Comparison of ENCODE assay signal across 26 cellular contexts in the genomic region with DNA sequence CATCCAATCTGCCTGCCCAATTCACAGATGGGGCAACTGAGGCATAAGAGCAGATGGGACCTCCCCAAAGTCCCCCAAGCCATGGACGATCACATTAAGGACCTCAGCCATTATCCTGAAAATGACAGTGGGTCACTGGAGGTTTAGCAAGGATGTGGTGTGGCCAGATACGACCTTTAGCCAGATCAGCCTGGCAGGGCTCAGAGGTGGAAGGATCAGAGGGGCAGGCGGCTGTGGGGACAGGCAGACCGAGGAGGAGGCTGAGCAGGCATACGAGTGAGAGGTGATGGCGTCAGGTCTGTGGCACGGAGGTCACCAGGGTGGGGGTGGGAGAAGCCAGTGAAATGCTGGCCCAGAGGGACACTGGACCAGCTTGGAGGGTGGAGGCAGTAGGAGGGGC. TPM values are rescaled to one million over a fixed set of nuclear protein-coding genes. Genes with fewer than 3 reads are reported as not detected.
A peak's percentile ranks its signal among the peaks of the same experiment; 100 is the strongest.
DNase-seq lines count a peak whose midpoint lies in the region; ATAC-seq and TF ChIP-seq lines count a peak whose summit lies in the region.
"Had no signal": no experiment of that assay in that cellular context is flagged by ENCODE, and none has a peak within 500 bp of the region (broad histone marks: within the 10 kb centered on the region; RNA-seq: fewer than 3 reads in every experiment).

No MANE protein-coding gene starts in this region.

- H3K9me3 Mint-ChIP-seq in activated T-cell treated with anti-CD3 and anti-CD28 coated beads, Interleukin-2, amount 50 U/mL, for 24 hours: no peaks in the 10 kb centered on the region
- H3K9me3 Mint-ChIP-seq in activated CD4-positive, alpha-beta memory T cell treated with anti-CD3 and anti-CD28 coated beads for 36 hours: no peaks in the 10 kb centered on the region
- no peaks in the 10 kb centered on the region for H3K9me3 Mint-ChIP-seq in endodermal cell
- no peaks in the 10 kb centered on the region for H3K9me3 Mint-ChIP-seq in stimulated activated memory B cell treated with anti-CD40 and anti-IgM and Interleukin-4, amounts not matched to agents 10 μg/mL and 1 μg/mL and 100 μg/mL, for 72 hours
- H3K9me3 Mint-ChIP-seq: IgD-negative memory B cell, mesothelial cell of epicardium had no signal

- H3K27ac ChIP-seq in endodermal cell (ENCODE audit: low read depth, low read length): no peak overlapping the region
- no peak overlapping the region for H3K27ac ChIP-seq in dorsolateral prefrontal cortex
- H3K27ac ChIP-seq: brain microvascular endothelial cell, C4-2B, coronary artery, neutrophil, uterus had no signal

- intact Hi-C loops in activated CD4-positive, alpha-beta memory T cell treated with anti-CD3 and anti-CD28 coated beads for 36 hours (cut with micrococcal nuclease): loop anchor here (2.0 to 10.0 kb wide), 4 partner anchors 29 to 599 kb away; a partner anchor contains a TSS
- intact Hi-C loops in dorsolateral prefrontal cortex (cut with DNase I): no loop called here

- CTCF ChIA-PET in activated CD4-positive, alpha-beta memory T cell treated with anti-CD3 and anti-CD28 coated beads for 36 hours (lab: Charles Lee): interaction anchor here (1.9 to 9.1 kb wide), 7 partner anchors 15 to 76 kb away, joined by 5 to 91 read pairs (median 18); a partner anchor contains a TSS

- H3K27me3 Mint-ChIP-seq in activated T-cell treated with anti-CD3 and anti-CD28 coated beads, Interleukin-2, amount 50 U/mL, for 24 hours: no peaks in the 10 kb centered on the region
- H3K27me3 Mint-ChIP-seq in activated CD4-positive, alpha-beta memory T cell treated with anti-CD3 and anti-CD28 coated beads for 36 hours: no peaks in the 10 kb centered on the region
- H3K27me3 Mint-ChIP-seq in endodermal cell (ENCODE audit: insufficient read depth): no peaks in the 10 kb centered on the region
- no peaks in the 10 kb centered on the region for H3K27me3 Mint-ChIP-seq in stimulated activated memory B cell treated with anti-CD40 and anti-IgM and Interleukin-4, amounts not matched to agents 10 μg/mL and 1 μg/mL and 100 μg/mL, for 72 hours

- TF ChIP-seq CTCF in endodermal cell (conservative IDR thresholded peaks at IDR 0.05) (no peak), dorsolateral prefrontal cortex (IDR thresholded peaks at IDR 0.05 in 54 of 56, conservative IDR thresholded peaks at IDR 0.05 in 2 of 56; ENCODE audit: low read depth in 1 of 56, partially characterized antibody in 56 of 56) (no peak)

- H3K4me3 ChIP-seq in endodermal cell (ENCODE audit: low read length) (no peak overlapping the region), dorsolateral prefrontal cortex (no peak overlapping the region)
- H3K4me3 ChIP-seq: coronary artery, uterus had no signal

- no peaks in the 10 kb centered on the region for H3K9me3 ChIP-seq in endodermal cell (ENCODE audit: control insufficient read depth, low read length)
- H3K9me3 ChIP-seq: neutrophil, uterus had no signal

- peaks cover 81% of the 10 kb centered on the region for H3K4me1 Mint-ChIP-seq in activated T-cell treated with anti-CD3 and anti-CD28 coated beads, Interleukin-2, amount 50 U/mL, for 24 hours (ENCODE audit: low read depth)
- H3K4me1 Mint-ChIP-seq in activated CD4-positive, alpha-beta memory T cell treated with anti-CD3 and anti-CD28 coated beads for 36 hours (ENCODE audit: low read depth): peaks cover 75% of the 10 kb centered on the region
- peaks cover 42% of the 10 kb centered on the region for H3K4me1 Mint-ChIP-seq in endodermal cell
- peaks cover 50% of the 10 kb centered on the region for H3K4me1 Mint-ChIP-seq in stimulated activated memory B cell treated with anti-CD40 and anti-IgM and Interleukin-4, amounts not matched to agents 10 μg/mL and 1 μg/mL and 100 μg/mL, for 72 hours

- H3K36me3 Mint-ChIP-seq in activated T-cell treated with anti-CD3 and anti-CD28 coated beads, Interleukin-2, amount 50 U/mL, for 24 hours (ENCODE audit: low read depth): peaks cover 80% of the 10 kb centered on the region
- H3K36me3 Mint-ChIP-seq in activated CD4-positive, alpha-beta memory T cell treated with anti-CD3 and anti-CD28 coated beads for 36 hours: peaks cover 37% of the 10 kb centered on the region
- H3K36me3 Mint-ChIP-seq in endodermal cell (ENCODE audit: low read depth): no peaks in the 10 kb centered on the region
- peaks cover 13% of the 10 kb centered on the region for H3K36me3 Mint-ChIP-seq in stimulated activated memory B cell treated with anti-CD40 and anti-IgM and Interleukin-4, amounts not matched to agents 10 μg/mL and 1 μg/mL and 100 μg/mL, for 72 hours
- H3K36me3 Mint-ChIP-seq: mesothelial cell of epicardium had no signal

- no peaks in the 10 kb centered on the region for H3K27me3 ChIP-seq in endodermal cell (ENCODE audit: control insufficient read depth, insufficient read depth, low read length, poor library complexity, severe bottlenecking)
- H3K27me3 ChIP-seq in dorsolateral prefrontal cortex: peaks cover 0 to 5% (median 0%) of the 10 kb centered on the region in 45 donors
- H3K27me3 ChIP-seq: brain microvascular endothelial cell, uterus had no signal

- no peak overlapping the region for H3K9ac ChIP-seq in endodermal cell (ENCODE audit: extremely low read depth, low read length, poor library complexity, severe bottlenecking)

- peaks cover 21% of the 10 kb centered on the region for H3K4me1 ChIP-seq in endodermal cell (ENCODE audit: control insufficient read depth, insufficient read depth, low read length)
- H3K4me1 ChIP-seq: uterus had no signal

- H3K36me3 ChIP-seq in endodermal cell (ENCODE audit: control insufficient read depth, insufficient read depth, low read length): no peaks in the 10 kb centered on the region
- H3K36me3 ChIP-seq: brain microvascular endothelial cell, neutrophil, uterus had no signal

- POLR2A ChIA-PET in activated CD4-positive, alpha-beta memory T cell treated with anti-CD3 and anti-CD28 coated beads for 36 hours (lab: Charles Lee): interaction anchor here (1.3 to 9.8 kb wide), 7 partner anchors 12 to 158 kb away, joined by 3 to 139 read pairs (median 70); a partner anchor contains a TSS

- H3K27ac Mint-ChIP-seq in activated T-cell treated with anti-CD3 and anti-CD28 coated beads, Interleukin-2, amount 50 U/mL, for 24 hours: peak overlapping the region; percentile 99
- H3K27ac Mint-ChIP-seq in activated CD4-positive, alpha-beta memory T cell treated with anti-CD3 and anti-CD28 coated beads for 36 hours: peak overlapping the region; percentile 100
- peak overlapping the region; percentile 15 for H3K27ac Mint-ChIP-seq in endodermal cell
- peak overlapping the region; percentile 90 for H3K27ac Mint-ChIP-seq in stimulated activated memory B cell treated with anti-CD40 and anti-IgM and Interleukin-4, amounts not matched to agents 10 μg/mL and 1 μg/mL and 100 μg/mL, for 72 hours
- H3K27ac Mint-ChIP-seq: mesothelial cell of epicardium had no signal

- WGBS in endodermal cell (ENCODE audit: insufficient coverage in 1 of 2, insufficient read length in 1 of 2), 2 experiments: 94 to 96% methylated on average over 6 to 7 of the region's 7 CpGs

- no peak for DNase-seq in activated T-cell treated with anti-CD3 and anti-CD28 coated beads, Interleukin-2, amount 50 U/mL, for 24 hours
- no peak for DNase-seq in activated T-cell treated with anti-CD3 and anti-CD28 coated beads, Interleukin-2, amount 50 U/mL, for 48 hours
- DNase-seq in activated CD4-positive, alpha-beta memory T cell treated with anti-CD3 and anti-CD28 coated beads for 36 hours: no peak
- DNase-seq in endodermal cell (no peak), dedifferentiated amniotic fluid mesenchymal stem cell (ENCODE audit: extremely low spot score) (no peak), foreskin melanocyte (no peak), dorsolateral prefrontal cortex (no peak)
- DNase-seq: ACHN; brain microvascular endothelial cell; hippocampal formation; kidney; MM.1S; NCI-H774; OCI-M1; Right ventricle myocardium superior; small intestine; stimulated activated CD4-positive, alpha-beta T cell treated with anti-CD3 and anti-CD28 coated beads, Interleukin-2, amount 100 ng/mL, for 48 hours; substantia nigra; uterus had no signal

- ATAC-seq in stimulated activated memory B cell treated with anti-CD40 and anti-IgM and Interleukin-4, amounts not matched to agents 10 μg/mL and 1 μg/mL and 100 μg/mL, for 72 hours: no peak

- H3K4me3 Mint-ChIP-seq in activated T-cell treated with anti-CD3 and anti-CD28 coated beads, Interleukin-2, amount 50 U/mL, for 24 hours: peak overlapping the region; percentile 79
- no peak overlapping the region for H3K4me3 Mint-ChIP-seq in activated CD4-positive, alpha-beta memory T cell treated with anti-CD3 and anti-CD28 coated beads for 36 hours
- H3K4me3 Mint-ChIP-seq in endodermal cell: no peak overlapping the region
- H3K4me3 Mint-ChIP-seq in stimulated activated memory B cell treated with anti-CD40 and anti-IgM and Interleukin-4, amounts not matched to agents 10 μg/mL and 1 μg/mL and 100 μg/mL, for 72 hours: no peak overlapping the region
- H3K4me3 Mint-ChIP-seq: mesothelial cell of epicardium had no signal

RNA-seq across cellular contexts. Expression of a gene that starts 14.1 kb away (rescaled TPM):
- total RNA-seq in activated CD4-positive, alpha-beta memory T cell treated with anti-CD3 and anti-CD28 coated beads for 36 hours: 10 to 100 TPM; 39.9 to 42.1 TPM
- total RNA-seq in endodermal cell (under 1 TPM; 0.22 to 0.31 TPM), dorsolateral prefrontal cortex (not detected)
- polyA plus RNA-seq in endodermal cell (2013, experiment 1 of 2): not detected
- polyA plus RNA-seq in endodermal cell (2013, experiment 2 of 2): not detected
- total RNA-seq: fibroblast of villous mesenchyme, mesothelial cell of epicardium, Right ventricle myocardium superior, uterus had no signal
- polyA plus RNA-seq: IgD-negative memory B cell had no signal

RNA-seq across cellular contexts. Expression of a gene that starts 26.1 kb away (rescaled TPM):
- total RNA-seq in activated CD4-positive, alpha-beta memory T cell treated with anti-CD3 and anti-CD28 coated beads for 36 hours: 100 to 1,000 TPM; 306 to 310 TPM
- total RNA-seq in endodermal cell (under 1 TPM; 0.15 to 0.42 TPM), dorsolateral prefrontal cortex (1 to 10 TPM in 7 of 120 experiments, under 1 TPM in 58, not detected in 55; 0.10 to 1.6 (median 0.37) TPM)
- 1.1 TPM for polyA plus RNA-seq in endodermal cell (2013, experiment 1 of 2)
- polyA plus RNA-seq in endodermal cell (2013, experiment 2 of 2): 1.5 TPM

Comparison
In these comparisons a context has a peak if more than half of its experiments do, and no peak if none do; other contexts are left out.
1. H3K27ac Mint-ChIP-seq: peak in every context shown above with its lines; median percentile 100 in activated CD4-positive, alpha-beta memory T cell treated with anti-CD3 and anti-CD28 coated beads for 36 hours; 99 in activated T-cell treated with anti-CD3 and anti-CD28 coated beads, Interleukin-2, amount 50 U/mL, for 24 hours; 90 in stimulated activated memory B cell treated with anti-CD40 and anti-IgM and Interleukin-4, amounts not matched to agents 10 μg/mL and 1 μg/mL and 100 μg/mL, for 72 hours; 15 in endodermal cell.
2. RNA of a gene that starts 14.1 kb away (total RNA-seq): 39.9 to 42.1 TPM in activated CD4-positive, alpha-beta memory T cell treated with anti-CD3 and anti-CD28 coated beads for 36 hours; 0.22 to 0.31 TPM in endodermal cell and not detected in dorsolateral prefrontal cortex; every median in the first group is over 10 times any median in the second.
3. RNA of a gene that starts 26.1 kb away (total RNA-seq): 306 to 310 TPM in activated CD4-positive, alpha-beta memory T cell treated with anti-CD3 and anti-CD28 coated beads for 36 hours; 0.15 to 0.42 TPM in endodermal cell and 0.10 to 1.6 TPM in dorsolateral prefrontal cortex; every median in the first group is over 100 times any median in the second.